8 cellular contexts compared by ENCODE assay signal in genomic region chr19:34772697-34773554, GRCh38. TPM values are rescaled to one million over a fixed set of nuclear protein-coding genes. Genes with fewer than 3 reads are reported as not detected.
DNase-seq lines count a peak whose midpoint lies in the region; ATAC-seq, FAIRE-seq and TF ChIP-seq lines count a peak whose summit lies in the region.

ZNF599 (minus strand) TSS chr19:34773215; CDS start chr19:34772841, 374 bp downstream.

- peaks cover 8% of the 10 kb centered on the region for H3K27me3 Mint-ChIP-seq in activated CD4-positive, alpha-beta T cell treated with anti-CD3 and anti-CD28 coated beads, Interleukin-2, amount 10 ng/mL, durations not matched to agents 7 days and 5 days

- H3K36me3 Mint-ChIP-seq in activated CD4-positive, alpha-beta T cell treated with anti-CD3 and anti-CD28 coated beads, Interleukin-2, amount 10 ng/mL, durations not matched to agents 7 days and 5 days (ENCODE audit: low read depth): peaks cover 25% of the 10 kb centered on the region

- TF ChIP-seq EP300 in HepG2 (IDR thresholded peaks at IDR 0.05; ENCODE audit: low read depth in 2 of 2, low read length in 2 of 2) (no peak), HepG2 (CRISPR knock-in tag; IDR thresholded peaks at IDR 0.05; ENCODE audit: borderline replicate concordance) (no peak)

- BruUV-seq in HepG2 (replicated peaks; lab: Mats Ljungman, UMichigan): TSS peak; percentile 86

- peak within 1 kb of the TSS; percentile 92 for H3K27ac Mint-ChIP-seq in activated CD4-positive, alpha-beta T cell treated with anti-CD3 and anti-CD28 coated beads, Interleukin-2, amount 10 ng/mL, durations not matched to agents 7 days and 5 days

- intact Hi-C loops in HepG2 (cut with micrococcal nuclease; ENCODE audit: unreplicated experiment): loop anchor here (1.0 to 10.0 kb wide), 2 partner anchors 39 to 1748 kb away; partner anchors contain the start of gene ZNF181

- peak; percentile 31; the same call in 1 of the 2 replicates for TF ChIP-seq RAD21 in HepG2 (CRISPR knock-in tag; IDR thresholded peaks at IDR 0.05)

- H3K4me3 ChIP-seq in AG09309 (ENCODE audit: control insufficient read depth, low read depth, low read length) (peak within 1 kb of the TSS; percentile 95), HepG2 (replicated peaks in 1 of 3; ENCODE audit: insufficient read depth in 1 of 3, low read depth in 2 of 3, low read length in 3 of 3) (peak within 1 kb of the TSS; percentile 71 to 95 (median 79))

- in situ Hi-C loops in HepG2 (cut with HindIII; ENCODE audit: extremely low pct_ligation_motif_present, low pct_unique_long_range_greater_than_20kb): no loop called here

- peaks cover 12% of the 10 kb centered on the region for H3K4me1 ChIP-seq in HepG2 (ENCODE audit: insufficient read depth, low read length)

- CTCF ChIA-PET in activated CD4-positive, alpha-beta T cell treated with anti-CD3 and anti-CD28 coated beads, Interleukin-2, amount 10 ng/mL, durations not matched to agents 7 days and 5 days (lab: Charles Lee): no interaction called here
- CTCF ChIA-PET in HepG2 (lab: Yijun Ruan, JAX; ENCODE audit: low intra/inter-chr PET ratio, low total read pairs): no interaction called here

- DNase-seq in AG09309 (ENCODE audit: low read depth) (peak; percentile 43), NCI-H2227 treated with DMSO at 0.1 percent for 48 hours (lab: John Stamatoyannopoulos, UW) (peak; percentile 100), dermis microvascular lymphatic vessel endothelial cell (ENCODE audit: low read depth in 2 of 2) (peak; percentile 82 to 92), HepG2 (ENCODE audit: low spot score) (peak; percentile 83)
- peak; percentile 91 for DNase-seq in activated CD4-positive, alpha-beta T cell treated with anti-CD3 and anti-CD28 coated beads, Interleukin-2, amount 10 ng/mL, durations not matched to agents 7 days and 5 days
- DNase-seq in stimulated activated CD4-positive, alpha-beta T cell treated with anti-CD3 and anti-CD28 coated beads, Interleukin-2, amount 100 ng/mL, for 48 hours: peak; percentile 85 to 86

- peak within 1 kb of the TSS; percentile 88 for H3K9ac ChIP-seq in HepG2 (ENCODE audit: insufficient read depth, low read depth, low read length)

- peaks cover 5% of the 10 kb centered on the region for H3K79me2 ChIP-seq in HepG2 (ENCODE audit: insufficient read depth, low read length)

- 30% methylated on average over 7 of the region's 69 CpGs for WGBS in HepG2 (ENCODE audit: low lambda C conversion rate)

- TF ChIP-seq CTCF in AG09309 (IDR thresholded peaks at IDR 0.05; ENCODE audit: control insufficient read depth, insufficient read depth, low read depth, low read length, missing control alignments): no peak
- TF ChIP-seq CTCF in HepG2 (CRISPR knock-in tag; IDR thresholded peaks at IDR 0.05): no peak; the same call in 1 of the 2 replicates

- peak within 1 kb of the TSS; percentile 92 for H3K4me3 Mint-ChIP-seq in activated CD4-positive, alpha-beta T cell treated with anti-CD3 and anti-CD28 coated beads, Interleukin-2, amount 10 ng/mL, durations not matched to agents 7 days and 5 days

- H3K4me2 ChIP-seq in HepG2 (ENCODE audit: low read depth, low read length): peak within 1 kb of the TSS; percentile 91

- no peaks in the 10 kb centered on the region for H4K20me1 ChIP-seq in HepG2 (ENCODE audit: insufficient read depth, low read length)

- ATAC-seq in GM18907 (IDR thresholded peaks at IDR 0.05; ENCODE audit: unreplicated experiment) (peak; percentile 96), HG03139 (IDR thresholded peaks at IDR 0.05; ENCODE audit: unreplicated experiment) (peak; percentile 95), HepG2 (peak; percentile 99)

- H3K27ac ChIP-seq in HepG2 (ENCODE audit: extremely low read length, insufficient read depth, low read length): peak within 1 kb of the TSS; percentile 70

- H3K36me3 ChIP-seq in HepG2 (replicated peaks in 1 of 2; ENCODE audit: control insufficient read depth in 1 of 2, insufficient read depth in 2 of 2, low read length in 2 of 2): peaks cover 0 to 6% of the 10 kb centered on the region in 2 experiments; a peak in 1 of 5 replicates

- no peaks in the 10 kb centered on the region; a peak in 1 of 5 replicates for H3K27me3 ChIP-seq in HepG2 (ENCODE audit: control insufficient read depth in 1 of 2, insufficient read depth in 2 of 2, low read length in 2 of 2)

- TF ChIP-seq POLR2A in HepG2 (IDR thresholded peaks at IDR 0.05; ENCODE audit: insufficient read depth in 1 of 2, low read depth in 2 of 2, low read length in 2 of 2): peak; percentile 67 to 86

- H3K9me3 Mint-ChIP-seq in activated CD4-positive, alpha-beta T cell treated with anti-CD3 and anti-CD28 coated beads, Interleukin-2, amount 10 ng/mL, durations not matched to agents 7 days and 5 days: peaks cover 25% of the 10 kb centered on the region

- peaks cover 18% of the 10 kb centered on the region for H3K4me1 Mint-ChIP-seq in activated CD4-positive, alpha-beta T cell treated with anti-CD3 and anti-CD28 coated beads, Interleukin-2, amount 10 ng/mL, durations not matched to agents 7 days and 5 days

- POLR2A ChIA-PET in activated CD4-positive, alpha-beta T cell treated with anti-CD3 and anti-CD28 coated beads, Interleukin-2, amount 10 ng/mL, durations not matched to agents 7 days and 5 days (lab: Charles Lee): interaction anchor here (0.8 kb wide), 1 partner anchor 95 kb away, joined by 3 read pairs; the partner anchor contains the start of gene ZNF302
- POLR2A ChIA-PET in HepG2 (lab: Yijun Ruan, JAX): no interaction called here

- H3K9me3 ChIP-seq in HepG2 (ENCODE audit: low read length): no peaks in the 10 kb centered on the region

- H2AFZ ChIP-seq in HepG2 (ENCODE audit: low read length): peak within 1 kb of the TSS; percentile 83

- FAIRE-seq in HepG2 (lab: Jason Lieb, UNC): peak; percentile 89

TF ChIP-seq in HepG2, 621 proteins besides CTCF, POLR2A, EP300 and RAD21 (continues in another document):
- TF ChIP-seq SRF (IDR thresholded peaks at IDR 0.05; ENCODE audit: low read depth, low read length) (peak; percentile 73; the same call in 1 of the 2 replicates), PAF1 (CRISPR knock-in tag; IDR thresholded peaks at IDR 0.05) (no peak), TFE3 (CRISPR knock-in tag; IDR thresholded peaks at IDR 0.05) (no peak)

RNA-seq across cellular contexts. Expression of gene ZNF599, which starts in this region (rescaled TPM):
- total RNA-seq in activated CD4-positive, alpha-beta T cell treated with anti-CD3 and anti-CD28 coated beads, Interleukin-2, amount 10 ng/mL, durations not matched to agents 7 days and 5 days: 1 to 10 TPM; 5.3 to 6.1 TPM
- total RNA-seq in dermis microvascular lymphatic vessel endothelial cell (3.7 and 6.4 TPM in 2 replicates), HepG2 (2016; rRNA removed; fragmentation: Illumina TruSeq; extraction: Trizol) (5.8 and 9.4 TPM in 2 replicates)
- 1.5 and 2.1 TPM in 2 replicates for total RNA-seq in HepG2 (2016; cell fraction: cytosol; rRNA removed; fragmentation: Illumina TruSeq; extraction: Trizol; ENCODE audit: low read depth)
- 5.6 and 8.0 TPM in 2 replicates for total RNA-seq in HepG2 (2016; cell fraction: insoluble cytoplasmic fraction; rRNA removed; fragmentation: Illumina TruSeq; extraction: Trizol)
- 4.0 and 5.1 TPM in 2 replicates for total RNA-seq in HepG2 (2016; cell fraction: membrane; rRNA removed; fragmentation: Illumina TruSeq; extraction: Trizol)
- total RNA-seq in HepG2 (2016; cell fraction: nucleus; rRNA removed; fragmentation: Illumina TruSeq; extraction: Trizol): 5.7 and 6.2 TPM in 2 replicates
- 7.3 and 7.5 TPM in 2 replicates for polyA plus RNA-seq in HepG2 (2011; rRNA removed)
- 6.9 and 8.0 TPM in 2 replicates for polyA plus RNA-seq in HepG2 (2011; cell fraction: cytosol; rRNA removed)
- polyA plus RNA-seq in HepG2 (2011; cell fraction: nucleus; rRNA removed): 8.6 and 12.5 TPM in 2 replicates
- 4.0 and 4.6 TPM in 2 replicates for polyA plus RNA-seq in HepG2 (2012)
- 1.5 and 1.6 TPM in 2 replicates for polyA plus RNA-seq in HepG2 (2016; cell fraction: cytosol; fragmentation: Illumina TruSeq; extraction: Trizol; ENCODE audit: low read depth)
- 8.0 and 8.4 TPM in 2 replicates for polyA plus RNA-seq in HepG2 (2016; cell fraction: insoluble cytoplasmic fraction; fragmentation: Illumina TruSeq; extraction: Trizol; ENCODE audit: low read depth)
- polyA plus RNA-seq in HepG2 (2016; cell fraction: membrane; fragmentation: Illumina TruSeq; extraction: Trizol; ENCODE audit: low read depth): 2.9 and 3.0 TPM in 2 replicates
- polyA plus RNA-seq in HepG2 (2016; cell fraction: nucleus; fragmentation: Illumina TruSeq; extraction: Trizol; ENCODE audit: insufficient read depth, low read depth): 7.7 and 9.3 TPM in 2 replicates
- 3.7 and 4.2 TPM in 2 replicates for polyA minus RNA-seq in HepG2 (2011; rRNA and poly(A)+ RNA removed; ENCODE audit: low replicate concordance)
- polyA minus RNA-seq in HepG2 (2011; cell fraction: cytosol; rRNA and poly(A)+ RNA removed): 2.5 and 3.1 TPM in 2 replicates
- 7.2 and 8.8 TPM in 2 replicates for polyA minus RNA-seq in HepG2 (2011; cell fraction: nucleus; rRNA and poly(A)+ RNA removed)

Comparison
In these comparisons a context has a peak if more than half of its experiments do, and no peak if none do; other contexts are left out.
1. Peak in every context shown above with its lines: DNase-seq, ATAC-seq, H3K4me3 ChIP-seq and H3K27ac ChIP-seq.
2. DNase-seq: peak in every context shown above with its lines; median percentile 100 in NCI-H2227 treated with DMSO at 0.1 percent for 48 hours; 91 in activated CD4-positive, alpha-beta T cell treated with anti-CD3 and anti-CD28 coated beads, Interleukin-2, amount 10 ng/mL, durations not matched to agents 7 days and 5 days; 87 in dermis microvascular lymphatic vessel endothelial cell; 86 in stimulated activated CD4-positive, alpha-beta T cell treated with anti-CD3 and anti-CD28 coated beads, Interleukin-2, amount 100 ng/mL, for 48 hours; 83 in HepG2; 43 in AG09309.